Comparison of ENCODE assay signal across 18 cellular contexts in the genomic region with DNA sequence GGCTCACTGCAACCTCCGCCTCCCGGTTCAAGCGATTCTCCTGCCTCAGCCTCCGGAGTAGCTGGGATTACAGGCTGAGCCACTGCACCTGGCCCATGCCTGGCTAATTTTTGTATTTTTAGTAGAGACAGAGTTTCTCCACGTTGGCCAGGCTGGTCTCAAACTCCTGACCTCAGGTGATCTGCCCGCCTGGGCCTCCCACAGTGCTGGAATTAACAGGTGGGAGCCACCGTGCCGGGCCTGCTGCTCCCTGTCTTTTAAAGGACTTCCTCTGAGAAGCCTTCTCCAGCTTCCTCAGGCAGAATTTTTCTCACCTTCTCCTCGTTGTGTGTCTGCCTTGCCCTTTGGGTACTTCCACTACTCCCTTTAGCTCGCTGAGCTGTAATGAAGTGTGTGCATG. TPM values are rescaled to one million over a fixed set of nuclear protein-coding genes. Genes with fewer than 3 reads are reported as not detected.
"Had no signal": no experiment of that assay in that cellular context is flagged by ENCODE, and none has a peak within 500 bp of the region (broad histone marks: within the 10 kb centered on the region; RNA-seq: fewer than 3 reads in every experiment).

No MANE protein-coding gene starts in this region.

RNA-seq across cellular contexts. Expression of a gene that starts 32.3 kb away (rescaled TPM):
- total RNA-seq: activated B cell treated with CpG ODN at 0.5 μM for 24 hours; activated CD4-positive, alpha-beta memory T cell treated with anti-CD3 and anti-CD28 coated beads for 36 hours; activated CD4-positive, alpha-beta T cell treated with anti-CD3 and anti-CD28 coated beads, Interleukin-2, amount 10 ng/mL, durations not matched to agents 24 days and 14 days; activated CD8-positive, alpha-beta memory T cell treated with anti-CD3 and anti-CD28 coated beads for 36 hours; activated CD8-positive, alpha-beta T cell treated with anti-CD3 and anti-CD28 coated beads for 36 hours; activated naive CD4-positive, alpha-beta T cell treated with anti-CD3 and anti-CD28 coated beads for 36 hours; activated naive CD4-positive, alpha-beta T cell treated with anti-CD3 and anti-CD28 coated beads, Interleukin-2, amount 50 U/mL, for 72 hours; activated naive CD8-positive, alpha-beta T cell treated with anti-CD3 and anti-CD28 coated beads for 36 hours; activated T-cell treated with anti-CD3 and anti-CD28 coated beads, Interleukin-2, amount 50 U/mL, for 4 hours; activated T-cell treated with anti-CD3 and anti-CD28 coated beads, Interleukin-2, amount 50 U/mL, for 72 hours; activated T-helper 1 cell treated with anti-CD3 and anti-CD28 coated beads, Interleukin-12 subunit alpha, Interleukin-12 subunit beta, Interleukin-2, Interleukin-4 antibody, amounts not matched to agents 30 ng/mL and 10 ng/mL and 1 ng/mL, durations not matched to agents 14 hours and 24 hours and 36 hours; activated T-helper 17 cell treated with anti-CD3 and anti-CD28 coated beads, Interleukin-2, amount 50 U/mL, for 72 hours; adrenal gland; aorta; astrocyte; body of pancreas; bronchial epithelial cell; cardiac muscle cell had no signal
- polyA plus RNA-seq: adrenal gland, aorta, cardiac muscle cell had no signal
